Comparison of ENCODE assay signal across 14 cellular contexts in the genomic region with DNA sequence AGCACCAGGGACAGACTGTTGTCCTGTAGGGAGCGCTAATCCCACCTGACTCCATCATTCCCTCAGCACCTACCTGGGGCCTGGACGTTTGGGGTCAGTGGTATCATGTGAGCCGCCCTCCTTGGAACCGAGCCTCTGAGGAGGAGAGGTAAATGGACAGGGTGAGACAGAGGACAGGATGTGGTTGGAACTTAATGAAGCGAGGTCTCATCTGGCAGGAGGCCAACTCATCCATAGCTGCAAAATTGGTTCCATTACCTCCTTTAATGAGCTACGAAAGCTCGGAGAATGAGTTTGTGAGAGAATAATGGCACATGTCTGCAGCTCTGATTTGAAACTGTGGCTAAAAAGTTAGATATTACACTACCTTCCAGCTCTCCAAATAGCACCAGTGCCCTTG. TPM values are rescaled to one million over a fixed set of nuclear protein-coding genes. Genes with fewer than 3 reads are reported as not detected.
A peak's percentile ranks its signal among the peaks of the same experiment; 100 is the strongest.
DNase-seq lines count a peak whose midpoint lies in the region; ATAC-seq and TF ChIP-seq lines count a peak whose summit lies in the region.
"Had no signal": no experiment of that assay in that cellular context is flagged by ENCODE, and none has a peak within 500 bp of the region (broad histone marks: within the 10 kb centered on the region; RNA-seq: fewer than 3 reads in every experiment).

No MANE protein-coding gene starts in this region.

- no peak for DNase-seq in activated CD4-positive, alpha-beta T cell treated with anti-CD3 and anti-CD28 coated beads, Interleukin-2, amount 10 ng/mL, durations not matched to agents 24 days and 14 days
- DNase-seq in activated CD4-positive, alpha-beta T cell treated with anti-CD3 and anti-CD28 coated beads for 48 hours: no peak
- DNase-seq in NB4 (ENCODE audit: low read depth): peak; percentile 44
- DNase-seq in natural killer cell treated with Interleukin-12 subunit alpha and Interleukin-12 subunit beta and Interleukin-15 and Interleukin-18, amount 100 ng/mL, for 72 hours (ENCODE audit: low spot score): no peak
- no peak for DNase-seq in thyroid gland
- no peak for DNase-seq in NCI-H345 treated with DMSO at 0.1 percent for 48 hours (lab: John Stamatoyannopoulos, UW; ENCODE audit: unreplicated experiment)
- DNase-seq: activated naive CD4-positive, alpha-beta T cell treated with anti-CD3 and anti-CD28 coated beads, Interleukin-2, amount 50 U/mL, for 16 hours; dorsolateral prefrontal cortex; heart right ventricle; midbrain; NCI-H187 treated with DMSO at 0.1 percent for 48 hours had no signal

- H3K4me1 ChIP-seq in thyroid gland: peaks cover 9 to 20% of the 10 kb centered on the region in 2 donors

- no peaks in the 10 kb centered on the region for H3K27me3 Mint-ChIP-seq in activated CD4-positive, alpha-beta T cell treated with anti-CD3 and anti-CD28 coated beads, Interleukin-2, amount 10 ng/mL, durations not matched to agents 24 days and 14 days
- H3K27me3 Mint-ChIP-seq in natural killer cell treated with Interleukin-12 subunit alpha and Interleukin-12 subunit beta and Interleukin-15 and Interleukin-18, amount 100 ng/mL, for 72 hours: no peaks in the 10 kb centered on the region

- H3K4me3 ChIP-seq in NB4 (ENCODE audit: low read depth, low read length) (no peak overlapping the region), thyroid gland (replicated peaks in 1 of 3) (no peak overlapping the region)
- H3K4me3 ChIP-seq: dorsolateral prefrontal cortex, heart right ventricle had no signal

- TF ChIP-seq CTCF in NB4 (IDR thresholded peaks at IDR 0.05; ENCODE audit: low read depth, low read length) (no peak), VCaP (conservative IDR thresholded peaks at IDR 0.05) (no peak), thyroid gland (IDR thresholded peaks at IDR 0.05) (no peak)

- peak in 1 of 2 donors; percentile 26 for ATAC-seq in natural killer cell treated with Interleukin-12 subunit alpha and Interleukin-12 subunit beta and Interleukin-15 and Interleukin-18, amount 100 ng/mL, for 72 hours
- ATAC-seq in GM21360 (IDR thresholded peaks at IDR 0.05; ENCODE audit: unreplicated experiment): no peak
- ATAC-seq: heart right ventricle, WTC11 had no signal

- peaks cover 48% of the 10 kb centered on the region for H3K36me3 Mint-ChIP-seq in activated CD4-positive, alpha-beta T cell treated with anti-CD3 and anti-CD28 coated beads, Interleukin-2, amount 10 ng/mL, durations not matched to agents 24 days and 14 days (ENCODE audit: low read depth)
- H3K36me3 Mint-ChIP-seq in natural killer cell treated with Interleukin-12 subunit alpha and Interleukin-12 subunit beta and Interleukin-15 and Interleukin-18, amount 100 ng/mL, for 72 hours: no peaks in the 10 kb centered on the region
- H3K36me3 Mint-ChIP-seq: WTC11 had no signal

- H3K36me3 ChIP-seq in thyroid gland: no peaks in the 10 kb centered on the region

- H3K27ac ChIP-seq in VCaP: peak overlapping the region; percentile 80
- H3K27ac ChIP-seq in thyroid gland: no peak overlapping the region
- H3K27ac ChIP-seq: dorsolateral prefrontal cortex had no signal

- WGBS in thyroid gland, 2 donors: 68 to 78% methylated on average over 7 of the region's 7 CpGs

- no peak overlapping the region for H3K4me3 Mint-ChIP-seq in activated CD4-positive, alpha-beta T cell treated with anti-CD3 and anti-CD28 coated beads, Interleukin-2, amount 10 ng/mL, durations not matched to agents 24 days and 14 days
- peak overlapping the region; percentile 17 for H3K4me3 Mint-ChIP-seq in natural killer cell treated with Interleukin-12 subunit alpha and Interleukin-12 subunit beta and Interleukin-15 and Interleukin-18, amount 100 ng/mL, for 72 hours
- H3K4me3 Mint-ChIP-seq: WTC11 had no signal

- peaks cover 81% of the 10 kb centered on the region for H3K4me1 Mint-ChIP-seq in activated CD4-positive, alpha-beta T cell treated with anti-CD3 and anti-CD28 coated beads, Interleukin-2, amount 10 ng/mL, durations not matched to agents 24 days and 14 days
- H3K4me1 Mint-ChIP-seq in natural killer cell treated with Interleukin-12 subunit alpha and Interleukin-12 subunit beta and Interleukin-15 and Interleukin-18, amount 100 ng/mL, for 72 hours (ENCODE audit: low read depth in 2 of 2): peaks cover 72 to 78% of the 10 kb centered on the region in 2 donors

- H3K9me3 Mint-ChIP-seq in activated CD4-positive, alpha-beta T cell treated with anti-CD3 and anti-CD28 coated beads, Interleukin-2, amount 10 ng/mL, durations not matched to agents 24 days and 14 days: no peaks in the 10 kb centered on the region
- no peaks in the 10 kb centered on the region for H3K9me3 Mint-ChIP-seq in natural killer cell treated with Interleukin-12 subunit alpha and Interleukin-12 subunit beta and Interleukin-15 and Interleukin-18, amount 100 ng/mL, for 72 hours
- H3K9me3 Mint-ChIP-seq: WTC11 had no signal

- intact Hi-C loops in activated CD4-positive, alpha-beta T cell treated with anti-CD3 and anti-CD28 coated beads, Interleukin-2, amount 10 ng/mL, durations not matched to agents 24 days and 14 days (cut with micrococcal nuclease): no loop called here
- intact Hi-C loops in thyroid gland (cut with DNase I): no loop called here

- H3K27ac Mint-ChIP-seq in activated CD4-positive, alpha-beta T cell treated with anti-CD3 and anti-CD28 coated beads, Interleukin-2, amount 10 ng/mL, durations not matched to agents 24 days and 14 days: peak overlapping the region; percentile 86
- peak overlapping the region in 1 of 2 donors; percentile 82 for H3K27ac Mint-ChIP-seq in natural killer cell treated with Interleukin-12 subunit alpha and Interleukin-12 subunit beta and Interleukin-15 and Interleukin-18, amount 100 ng/mL, for 72 hours
- H3K27ac Mint-ChIP-seq: WTC11 had no signal

- H3K9me3 ChIP-seq in thyroid gland: no peaks in the 10 kb centered on the region
- H3K9me3 ChIP-seq: heart right ventricle had no signal

- TF ChIP-seq POLR2A in NB4 (IDR thresholded peaks at IDR 0.05; ENCODE audit: extremely low read depth, insufficient read length) (no peak), thyroid gland (IDR thresholded peaks at IDR 0.05) (no peak)

- H3K27me3 ChIP-seq in thyroid gland: no peaks in the 10 kb centered on the region
- H3K27me3 ChIP-seq: dorsolateral prefrontal cortex, heart right ventricle had no signal

RNA-seq across cellular contexts. Expression of a gene that starts 14.0 kb away (rescaled TPM):
- total RNA-seq in activated CD4-positive, alpha-beta T cell treated with anti-CD3 and anti-CD28 coated beads, Interleukin-2, amount 10 ng/mL, durations not matched to agents 24 days and 14 days: 199 and 207 TPM in 2 replicates
- 100 to 1,000 TPM in 1 of 2 donors, 10 to 100 TPM in 1; 84.8 to 106 TPM for total RNA-seq in natural killer cell treated with Interleukin-12 subunit alpha and Interleukin-12 subunit beta and Interleukin-15 and Interleukin-18, amount 100 ng/mL, for 72 hours
- total RNA-seq in thyroid gland: 100 to 1,000 TPM in 1 of 4 donors, 10 to 100 TPM in 3; 66.1 to 147 (median 97.5) TPM

RNA-seq across cellular contexts. Expression of a gene that starts 19.3 kb away (rescaled TPM):
- 359 and 361 TPM in 2 replicates for total RNA-seq in activated CD4-positive, alpha-beta T cell treated with anti-CD3 and anti-CD28 coated beads, Interleukin-2, amount 10 ng/mL, durations not matched to agents 24 days and 14 days
- 100 to 1,000 TPM; 146 to 151 TPM for total RNA-seq in natural killer cell treated with Interleukin-12 subunit alpha and Interleukin-12 subunit beta and Interleukin-15 and Interleukin-18, amount 100 ng/mL, for 72 hours
- 10 to 100 TPM; 31.0 to 78.1 (median 48.0) TPM for total RNA-seq in thyroid gland

RNA-seq across cellular contexts. Expression of a gene that starts 43.8 kb away (rescaled TPM):
- 1.7 and 1.8 TPM in 2 replicates for total RNA-seq in activated CD4-positive, alpha-beta T cell treated with anti-CD3 and anti-CD28 coated beads, Interleukin-2, amount 10 ng/mL, durations not matched to agents 24 days and 14 days
- 1 to 10 TPM; 1.3 to 4.5 TPM for total RNA-seq in natural killer cell treated with Interleukin-12 subunit alpha and Interleukin-12 subunit beta and Interleukin-15 and Interleukin-18, amount 100 ng/mL, for 72 hours
- 10 to 100 TPM; 15.7 to 54.2 (median 21.1) TPM for total RNA-seq in thyroid gland
